In the genomic region with DNA sequence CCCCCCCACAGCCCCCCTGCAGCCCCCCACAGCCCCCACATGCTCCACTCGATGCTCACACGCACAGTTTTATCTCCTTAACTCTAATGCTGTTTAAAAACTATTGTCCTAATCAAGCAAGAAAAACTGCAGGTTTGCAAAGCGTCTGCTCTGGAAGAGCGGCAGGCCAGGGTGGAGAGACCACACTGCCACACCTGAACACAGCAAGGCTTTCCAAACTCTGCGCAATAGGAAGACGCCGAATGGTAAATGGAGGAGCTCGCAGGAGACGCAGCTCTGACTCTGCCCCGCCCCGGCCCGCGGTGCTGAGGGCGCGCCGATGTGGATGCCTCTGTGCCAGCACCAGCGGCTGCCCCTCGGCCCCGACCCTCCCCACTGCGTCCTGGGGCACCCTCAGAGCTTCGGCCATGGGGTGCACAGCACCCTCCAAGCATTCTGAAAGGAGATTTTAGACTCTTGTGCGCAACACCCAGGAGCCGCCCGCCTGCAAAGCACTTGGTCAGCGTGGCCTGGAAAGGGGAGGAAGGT, we compare ENCODE assay signal across 8 cellular contexts. TPM values are rescaled to one million over a fixed set of nuclear protein-coding genes. Genes with fewer than 3 reads are reported as not detected.
DNase-seq lines count a peak whose midpoint lies in the region; ATAC-seq and TF ChIP-seq lines count a peak whose summit lies in the region.

No MANE protein-coding gene starts in this region.

- H3K27me3 ChIP-seq in PC-3 (ENCODE audit: low read length) (no peaks in the 10 kb centered on the region), fibroblast of lung (ENCODE audit: control insufficient read depth, insufficient read depth, low read length) (no peaks in the 10 kb centered on the region)

- no peaks in the 10 kb centered on the region for H3K9me2 ChIP-seq in PC-3 (replicated peaks; ENCODE audit: low read length)

- POLR2A ChIA-PET in PC-3 (lab: Charles Lee; ENCODE audit: unreplicated experiment) = no interaction called here

- H2AFZ ChIP-seq in PC-3 (ENCODE audit: low read length) = no peak overlapping the region
- no peak overlapping the region for H2AFZ ChIP-seq in fibroblast of lung (ENCODE audit: low read length)

- peak; percentile 68 for ATAC-seq in PC-3
- ATAC-seq in HG02885 (IDR thresholded peaks at IDR 0.05; ENCODE audit: poor library complexity, unreplicated experiment) = no peak
- ATAC-seq in GM19397 (IDR thresholded peaks at IDR 0.05; ENCODE audit: unreplicated experiment) = no peak
- ATAC-seq in HG03442 (IDR thresholded peaks at IDR 0.05; ENCODE audit: unreplicated experiment) = no peak
- ATAC-seq in HG03565 (IDR thresholded peaks at IDR 0.05; ENCODE audit: unreplicated experiment) = no peak

- intact Hi-C loops in PC-3 (cut with micrococcal nuclease) = loop anchor here (2.0 kb wide), 1 partner anchor 35 kb away; no protein-coding TSS in a partner anchor

- H3K36me3 ChIP-seq in PC-3 (ENCODE audit: low read depth, low read length) (no peaks in the 10 kb centered on the region), fibroblast of lung (ENCODE audit: control insufficient read depth, insufficient read depth, low read length) (no peaks in the 10 kb centered on the region)

- H3K9ac ChIP-seq in PC-3 (ENCODE audit: low read length) (no peak overlapping the region), fibroblast of lung (ENCODE audit: insufficient read depth, low read length) (no peak overlapping the region)

- H3K27ac ChIP-seq in PC-3 (ENCODE audit: low read length) (no peak overlapping the region), fibroblast of lung (ENCODE audit: insufficient read depth, low read length) (no peak overlapping the region)

- in situ Hi-C loops in G401 (cut with HindIII; ENCODE audit: low sequenced_read_pairs) = no loop called here

- H3K9me3 ChIP-seq in PC-3 (ENCODE audit: low read length) (no peaks in the 10 kb centered on the region), fibroblast of lung (ENCODE audit: control insufficient read depth, insufficient read depth, low read depth, low read length) (no peaks in the 10 kb centered on the region)

- TF ChIP-seq CTCF in PC-3 (conservative IDR thresholded peaks at IDR 0.05; ENCODE audit: low read depth, low read length) = no peak
- no peak for TF ChIP-seq CTCF in fibroblast of lung (conservative IDR thresholded peaks at IDR 0.05 in 1 of 2, IDR thresholded peaks at IDR 0.05 in 1 of 2; ENCODE audit: low read depth in 1 of 2, low read length in 2 of 2)

- peaks cover 3% of the 10 kb centered on the region for H3F3A ChIP-seq in PC-3 (ENCODE audit: low read length, unreplicated experiment)

- CTCF ChIA-PET in PC-3 (lab: Charles Lee) = interaction anchor here (0.5 kb wide), 1 partner anchor 11 kb away, joined by 5 read pairs; no protein-coding TSS in a partner anchor

- H3K4me2 ChIP-seq in PC-3 (ENCODE audit: low read length) = no peak overlapping the region
- no peak overlapping the region for H3K4me2 ChIP-seq in fibroblast of lung (ENCODE audit: extremely low read depth, insufficient read depth, low read length)

- no peaks in the 10 kb centered on the region for H3K4me1 ChIP-seq in PC-3 (ENCODE audit: insufficient read depth, low read length)
- peaks cover 21% of the 10 kb centered on the region for H3K4me1 ChIP-seq in fibroblast of lung (ENCODE audit: control insufficient read depth, extremely low read depth, insufficient read depth, low read length)

- DNase-seq in G401 (ENCODE audit: low spot score) = peak; percentile 37
- DNase-seq in PC-3 = peak; percentile 66
- DNase-seq in fibroblast of lung (ENCODE audit: low read depth in 2 of 2) = peak; percentile 59 to 63
- DNase-seq in retina = peak; percentile 63

- H3K4me3 ChIP-seq in PC-3 (ENCODE audit: low read length) = no peak overlapping the region
- H3K4me3 ChIP-seq in fibroblast of lung (replicated peaks in 1 of 4; ENCODE audit: control extremely low read depth in 1 of 4, insufficient read depth in 1 of 4, low read depth in 3 of 4, low read length in 4 of 4) = no peak overlapping the region

- no TSS peak for BruUV-seq in PC-3 (replicated peaks; lab: Mats Ljungman, UMichigan)

- H4K20me1 ChIP-seq in PC-3 (ENCODE audit: low read length) (no peaks in the 10 kb centered on the region), fibroblast of lung (ENCODE audit: control insufficient read depth, extremely low read depth, insufficient read depth, low read length) (no peaks in the 10 kb centered on the region)

- H3K79me2 ChIP-seq in PC-3 (ENCODE audit: low read length) (0 out of 2 replicates have a peak, but pooled peaks cover 4% of the 10 kb centered on the region), fibroblast of lung (ENCODE audit: control insufficient read depth, insufficient read depth, low read length) (peaks cover 90% of the 10 kb centered on the region)

RNA-seq across cellular contexts. Expression of a gene that starts 32.4 kb away (rescaled TPM):
- 11.9 and 13.7 TPM in 2 replicates for total RNA-seq in G401 (2014; rRNA removed; shearing (Covaris generic))
- total RNA-seq in PC-3 (2014; rRNA removed) (9.1 and 9.4 TPM in 2 replicates), fibroblast of lung (21.6 and 26.6 TPM in 2 replicates)
- 31.1 and 34.1 TPM in 2 replicates for polyA plus RNA-seq in fibroblast of lung
- polyA plus RNA-seq in fibroblast of lung (2012) = 32.0 and 32.4 TPM in 2 replicates
- 20.1 and 29.0 TPM in 2 replicates for polyA minus RNA-seq in fibroblast of lung (ENCODE audit: low replicate concordance)
